25 cellular contexts compared by ENCODE assay signal in the genomic region with DNA sequence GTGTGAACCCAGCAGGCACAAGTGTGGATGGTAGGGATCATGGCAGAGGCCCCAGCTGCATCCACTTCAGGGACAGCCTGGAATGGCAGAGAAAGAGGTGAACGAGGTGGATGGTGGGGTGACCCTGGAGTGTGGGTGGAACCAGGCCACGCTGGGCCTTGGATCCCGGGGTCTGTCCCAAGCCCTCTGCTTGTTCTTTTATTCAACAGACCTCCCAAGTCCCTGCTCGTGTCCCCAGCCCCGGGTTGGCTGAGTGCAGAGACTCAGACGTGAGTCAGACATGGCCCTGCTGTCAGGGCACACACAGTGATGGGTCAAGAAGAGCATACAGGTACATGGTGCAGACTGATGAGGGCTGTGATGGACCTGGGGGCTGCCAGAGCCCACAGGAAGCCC. TPM values are rescaled to one million over a fixed set of nuclear protein-coding genes. Genes with fewer than 3 reads are reported as not detected.
"Had no signal": no experiment of that assay in that cellular context is flagged by ENCODE, and none has a peak within 500 bp of the region (broad histone marks: within the 10 kb centered on the region; RNA-seq: fewer than 3 reads in every experiment).

No MANE protein-coding gene starts in this region.

- H3K36me3 ChIP-seq: ascending aorta, left ventricle myocardium inferior, neutrophil, right lobe of liver, stomach, suprapubic skin, tibial nerve had no signal

- DNase-seq: activated CD4-positive, alpha-beta T cell treated with anti-CD3 and anti-CD28 coated beads for 1 hour; activated gamma-delta T cell treated with Interleukin-2 at 50 U/mL for 16 hours; activated T-cell treated with anti-CD3 and anti-CD28 coated beads, Interleukin-2, amount 50 U/mL, for 1 hour; central memory CD4-positive, alpha-beta T cell; effector memory CD4-positive, alpha-beta T cell; foreskin melanocyte; immature natural killer cell; left ventricle myocardium inferior; natural killer cell; right lobe of liver; stimulated activated CD4-positive, alpha-beta T cell treated with anti-CD3 and anti-CD28 coated beads, Interleukin-2, amount 100 ng/mL, for 24 hours; stomach; T-cell had no signal

- ATAC-seq: natural killer cell; right lobe of liver; stimulated activated memory B cell treated with anti-CD40 and anti-IgM and Interleukin-4, amounts not matched to agents 10 μg/mL and 1 μg/mL and 100 μg/mL, for 72 hours; T-cell had no signal

- H2AFZ ChIP-seq: parathyroid adenoma had no signal

- H3K27me3 ChIP-seq: right lobe of liver had no signal

- FAIRE-seq: colon, endothelial cell of umbilical vein, TTC549 had no signal

- H3K27ac ChIP-seq: ascending aorta, left ventricle myocardium inferior, neutrophil, parathyroid adenoma, right lobe of liver, skin epidermis, stomach, suprapubic skin, tibial nerve had no signal

- H3K79me2 ChIP-seq: parathyroid adenoma had no signal

- H3K4me3 ChIP-seq: ascending aorta, left ventricle myocardium inferior, right lobe of liver, skin epidermis, stomach, suprapubic skin, tibial nerve had no signal

- H3K4me1 ChIP-seq: ascending aorta, left ventricle myocardium inferior, right lobe of liver had no signal

- H3K9ac ChIP-seq: parathyroid adenoma had no signal

- H3K9me3 ChIP-seq: ascending aorta, left ventricle myocardium inferior, neutrophil, right lobe of liver, stomach, suprapubic skin had no signal

RNA-seq across cellular contexts. Expression of gene ARHGAP8, which starts 6.6 kb away (rescaled TPM):
- total RNA-seq: ascending aorta, dermis microvascular lymphatic vessel endothelial cell, endothelial cell of umbilical vein, left ventricle myocardium inferior, lung microvascular endothelial cell had no signal
- polyA plus RNA-seq: endothelial cell of umbilical vein had no signal
